Comparison of ENCODE assay signal across 2 cellular contexts in genomic region chr7:46165281-46165680, GRCh38.
TF ChIP-seq lines count a peak whose summit lies in the region.

No MANE protein-coding gene starts in this region.

TF ChIP-seq in SK-N-SH, 30 proteins besides CTCF, POLR2A, EP300 and RAD21 (continued from another document):
- no peak for TF ChIP-seq IRF3 (IDR thresholded peaks at IDR 0.05; ENCODE audit: low read depth, low read length)
- no peak for TF ChIP-seq USF1 (IDR thresholded peaks at IDR 0.05; ENCODE audit: borderline replicate concordance, low read depth)
- peak; percentile 34; the same call in 1 of the 2 replicates for TF ChIP-seq TCF12 (IDR thresholded peaks at IDR 0.05)
- TF ChIP-seq NFIC (IDR thresholded peaks at IDR 0.05; ENCODE audit: borderline replicate concordance), result no peak
- peak; percentile 28; the same call in 1 of the 2 replicates for TF ChIP-seq JUND (IDR thresholded peaks at IDR 0.05)

TF ChIP-seq in SK-N-SH treated with all-trans-retinoic acid at 6 μM for 48 hours, 23 proteins besides CTCF, POLR2A, EP300 and RAD21 (continued from another document):
- TF ChIP-seq PATZ1 (CRISPR knock-in tag; IDR thresholded peaks at IDR 0.05; ENCODE audit: borderline replicate concordance), result no peak
- TF ChIP-seq OSR1 (CRISPR knock-in tag; IDR thresholded peaks at IDR 0.05), result no peak
- no peak for TF ChIP-seq CSRNP3 (CRISPR knock-in tag; IDR thresholded peaks at IDR 0.05)
- no peak for TF ChIP-seq ARNTL (CRISPR knock-in tag; IDR thresholded peaks at IDR 0.05; ENCODE audit: borderline replicate concordance, low read depth)
- no peak for TF ChIP-seq CREB5 (CRISPR knock-in tag; IDR thresholded peaks at IDR 0.05; ENCODE audit: low read depth)
- TF ChIP-seq TSHZ2 (CRISPR knock-in tag; IDR thresholded peaks at IDR 0.05), result no peak
- no peak for TF ChIP-seq CSDC2 (CRISPR knock-in tag; IDR thresholded peaks at IDR 0.05)
- TF ChIP-seq ZFP3 (CRISPR knock-in tag; IDR thresholded peaks at IDR 0.05), result no peak
- no peak for TF ChIP-seq ZFP30 (CRISPR knock-in tag; IDR thresholded peaks at IDR 0.05)
- TF ChIP-seq POU6F1 (CRISPR knock-in tag; IDR thresholded peaks at IDR 0.05; ENCODE audit: borderline replicate concordance, low read depth), result no peak
- TF ChIP-seq TCF4 (CRISPR knock-in tag; IDR thresholded peaks at IDR 0.05; ENCODE audit: borderline replicate concordance), result no peak
- no peak for TF ChIP-seq ISL1 (CRISPR knock-in tag; IDR thresholded peaks at IDR 0.05)
- no peak for TF ChIP-seq ZNF8 (CRISPR knock-in tag; IDR thresholded peaks at IDR 0.05)
- no peak for TF ChIP-seq PPARA (CRISPR knock-in tag; IDR thresholded peaks at IDR 0.05; ENCODE audit: borderline replicate concordance)
- no peak for TF ChIP-seq ESRRG (CRISPR knock-in tag; IDR thresholded peaks at IDR 0.05)
- TF ChIP-seq ZNF70 (CRISPR knock-in tag; IDR thresholded peaks at IDR 0.05), result no peak
- TF ChIP-seq RARB (CRISPR knock-in tag; IDR thresholded peaks at IDR 0.05), result no peak
TF ChIP-seq in SK-N-SH treated with all-trans-retinoic acid at 6 μM for 48 hours: peak in this region for 0.
